11 cellular contexts compared by ENCODE assay signal in genomic region chr19:10808937-10809655, GRCh38. TPM values are rescaled to one million over a fixed set of nuclear protein-coding genes. Genes with fewer than 3 reads are reported as not detected.
A peak's percentile ranks its signal among the peaks of the same experiment; 100 is the strongest.
DNase-seq lines count a peak whose midpoint lies in the region; ATAC-seq and TF ChIP-seq lines count a peak whose summit lies in the region.
"Had no signal": no experiment of that assay in that cellular context is flagged by ENCODE, and none has a peak within 500 bp of the region (broad histone marks: within the 10 kb centered on the region; RNA-seq: fewer than 3 reads in every experiment).

No MANE protein-coding gene starts in this region.

- in situ Hi-C loops in gastrocnemius medialis (cut with MboI; ENCODE audit: low sequenced_read_pairs in 4 of 4): no loop called here

- H3K9me3 Mint-ChIP-seq in stimulated activated naive CD8-positive, alpha-beta T cell treated with anti-CD3 and anti-CD28 coated beads, Interleukin-15, amount 100 ng/mL, for 72 hours: peaks cover 0 to 6% of the 10 kb centered on the region in 2 donors

- peak; percentile 37 for DNase-seq in activated T-cell treated with anti-CD3 and anti-CD28 coated beads, Interleukin-2, amount 50 U/mL, for 1 hour
- DNase-seq in activated T-cell treated with anti-CD3 and anti-CD28 coated beads for 4 hours (no peak), fibroblast of the aortic adventitia (ENCODE audit: low read depth) (peak; percentile 43), gastrocnemius medialis (no peak), NCI-H128 (lab: John Stamatoyannopoulos, UW; ENCODE audit: unreplicated experiment) (no peak)
- DNase-seq in activated CD4-positive, alpha-beta T cell treated with anti-CD3 and anti-CD28 coated beads, Interleukin-2, amount 50 U/mL, for 48 hours: peak; percentile 42 to 54
- peak in 1 of 2 donors; percentile 77 for DNase-seq in stimulated activated naive CD8-positive, alpha-beta T cell treated with anti-CD3 and anti-CD28 coated beads, Interleukin-15, amount 100 ng/mL, for 72 hours
- DNase-seq: DMS153, dorsolateral prefrontal cortex, psoas muscle had no signal

- H3K27ac Mint-ChIP-seq in stimulated activated naive CD8-positive, alpha-beta T cell treated with anti-CD3 and anti-CD28 coated beads, Interleukin-15, amount 100 ng/mL, for 72 hours: peak overlapping the region; percentile 19 to 28

- peaks cover 53% of the 10 kb centered on the region for H3K4me1 Mint-ChIP-seq in stimulated activated naive CD8-positive, alpha-beta T cell treated with anti-CD3 and anti-CD28 coated beads, Interleukin-15, amount 100 ng/mL, for 72 hours

- H3K4me3 Mint-ChIP-seq in stimulated activated naive CD8-positive, alpha-beta T cell treated with anti-CD3 and anti-CD28 coated beads, Interleukin-15, amount 100 ng/mL, for 72 hours: peak overlapping the region; percentile 4 to 63

- H3K4me3 ChIP-seq in fibroblast of the aortic adventitia (ENCODE audit: low read depth, low read length) (no peak overlapping the region), gastrocnemius medialis (no peak overlapping the region)
- H3K4me3 ChIP-seq: dorsolateral prefrontal cortex, psoas muscle had no signal

- TF ChIP-seq CTCF in fibroblast of the aortic adventitia (IDR thresholded peaks at IDR 0.05; ENCODE audit: insufficient read depth, low read length) (no peak), gastrocnemius medialis (IDR thresholded peaks at IDR 0.05 in 4 of 5, conservative IDR thresholded peaks at IDR 0.05 in 1 of 5) (no peak)

- intact Hi-C loops in gastrocnemius medialis (cut with DNase I; ENCODE audit: low total_unique reads): no loop called here

- H3K27ac ChIP-seq in gastrocnemius medialis: no peak overlapping the region
- H3K27ac ChIP-seq: psoas muscle had no signal

- H3K27me3 Mint-ChIP-seq in stimulated activated naive CD8-positive, alpha-beta T cell treated with anti-CD3 and anti-CD28 coated beads, Interleukin-15, amount 100 ng/mL, for 72 hours: no peaks in the 10 kb centered on the region

- TF ChIP-seq POLR2A in gastrocnemius medialis (IDR thresholded peaks at IDR 0.05): no peak

- peaks cover 0 to 75% of the 10 kb centered on the region in 2 donors for H3K36me3 ChIP-seq in gastrocnemius medialis

- no peaks in the 10 kb centered on the region for H3K9me3 ChIP-seq in gastrocnemius medialis
- H3K9me3 ChIP-seq: psoas muscle had no signal

- peak; percentile 89 for ATAC-seq in stimulated activated naive CD8-positive, alpha-beta T cell treated with anti-CD3 and anti-CD28 coated beads, Interleukin-15, amount 100 ng/mL, for 72 hours
- no peak for ATAC-seq in gastrocnemius medialis
- no peak for ATAC-seq in HG03039 (IDR thresholded peaks at IDR 0.05; ENCODE audit: unreplicated experiment)

- H3K27me3 ChIP-seq in gastrocnemius medialis: no peaks in the 10 kb centered on the region
- H3K27me3 ChIP-seq: dorsolateral prefrontal cortex had no signal

- H3K4me1 ChIP-seq in gastrocnemius medialis: no peaks in the 10 kb centered on the region
- H3K4me1 ChIP-seq: psoas muscle had no signal

RNA-seq across cellular contexts. Expression of gene TMED1, which starts 26.9 kb away (rescaled TPM):
- total RNA-seq in fibroblast of the aortic adventitia (ENCODE audit: low replicate concordance): 30.2 and 44.3 TPM in 2 replicates
- total RNA-seq in gastrocnemius medialis: 10 to 100 TPM; 33.0 to 90.0 (median 57.1) TPM

RNA-seq across cellular contexts. Expression of gene C19orf38, which starts 39.1 kb away (rescaled TPM):
- 0.41 and 0.81 TPM in 2 replicates for total RNA-seq in fibroblast of the aortic adventitia (ENCODE audit: low replicate concordance)
- total RNA-seq in gastrocnemius medialis: 1 to 10 TPM; 1.4 to 3.9 (median 1.9) TPM

Comparison
In these comparisons a context has a peak if more than half of its experiments do, and no peak if none do; other contexts are left out.
1. DNase-seq: peak in activated T-cell treated with anti-CD3 and anti-CD28 coated beads, Interleukin-2, amount 50 U/mL, for 1 hour (single experiment), activated CD4-positive, alpha-beta T cell treated with anti-CD3 and anti-CD28 coated beads, Interleukin-2, amount 50 U/mL, for 48 hours (2 of 2) and fibroblast of the aortic adventitia (single experiment); none in activated T-cell treated with anti-CD3 and anti-CD28 coated beads for 4 hours (single experiment), gastrocnemius medialis (0 of 2) and NCI-H128 (single experiment).